23 cellular contexts compared by ENCODE assay signal in genomic region chr7:159086301-159086925, GRCh38. TPM values are rescaled to one million over a fixed set of nuclear protein-coding genes. Genes with fewer than 3 reads are reported as not detected.
DNase-seq lines count a peak whose midpoint lies in the region; ATAC-seq and TF ChIP-seq lines count a peak whose summit lies in the region.
"Had no signal": no experiment of that assay in that cellular context is flagged by ENCODE, and none has a peak within 500 bp of the region (broad histone marks: within the 10 kb centered on the region; RNA-seq: fewer than 3 reads in every experiment).

No MANE protein-coding gene starts in this region.

- intact Hi-C loops in natural killer cell (cut with micrococcal nuclease) (no loop called here), left ventricle myocardium inferior (cut with micrococcal nuclease) (no loop called here), posterior vena cava (cut with DNase I) (loop anchor here in 1 of 2 donors (1.0 kb wide), 1 partner anchor 21 kb away; no protein-coding TSS in a partner anchor)

- H3K27me3 ChIP-seq in left ventricle myocardium inferior (ENCODE audit: low read depth) (no peaks in the 10 kb centered on the region), gastroesophageal sphincter (no peaks in the 10 kb centered on the region)
- H3K27me3 ChIP-seq: BLaER1, thyroid gland had no signal

- in situ Hi-C loops in KBM-7 (cut with MboI; ENCODE audit: low pct_unique_long_range_greater_than_20kb, low sequenced_read_pairs), result no loop called here

- TF ChIP-seq CTCF in natural killer cell (IDR thresholded peaks at IDR 0.05), result no peak
- TF ChIP-seq CTCF in left ventricle myocardium inferior (IDR thresholded peaks at IDR 0.05; ENCODE audit: borderline replicate concordance), result no peak
- TF ChIP-seq CTCF in gastroesophageal sphincter (IDR thresholded peaks at IDR 0.05), result no peak

- H3K27me3 Mint-ChIP-seq in natural killer cell (ENCODE audit: low read depth in 2 of 2), result peaks cover 0 to 11% of the 10 kb centered on the region in 2 donors
- H3K27me3 Mint-ChIP-seq in natural killer cell treated with Interleukin-12 subunit alpha and Interleukin-12 subunit beta and Interleukin-15 and Interleukin-18, amount 100 ng/mL, for 72 hours, result peaks cover 0 to 8% of the 10 kb centered on the region in 2 donors
- H3K27me3 Mint-ChIP-seq: IgD-negative memory B cell; stimulated activated naive CD8-positive, alpha-beta T cell treated with anti-CD3 and anti-CD28 coated beads, Interleukin-15, Interleukin-2, amounts not matched to agents 100 ng/mL and 50 ng/mL, for 24 hours had no signal

- H3K9me3 ChIP-seq in left ventricle myocardium inferior (replicated peaks) (no peaks in the 10 kb centered on the region), gastroesophageal sphincter (no peaks in the 10 kb centered on the region)
- H3K9me3 ChIP-seq: BLaER1, thyroid gland had no signal

- H3K4me3 ChIP-seq in left ventricle myocardium inferior (no peak overlapping the region), gastroesophageal sphincter (no peak overlapping the region)
- H3K4me3 ChIP-seq: BLaER1, thyroid gland had no signal

- no peak overlapping the region for H3K27ac Mint-ChIP-seq in natural killer cell
- H3K27ac Mint-ChIP-seq in natural killer cell treated with Interleukin-12 subunit alpha and Interleukin-12 subunit beta and Interleukin-15 and Interleukin-18, amount 100 ng/mL, for 72 hours, result no peak overlapping the region
- H3K27ac Mint-ChIP-seq: brain; stimulated activated naive CD8-positive, alpha-beta T cell treated with anti-CD3 and anti-CD28 coated beads, Interleukin-15, Interleukin-2, amounts not matched to agents 100 ng/mL and 50 ng/mL, for 24 hours had no signal

- no peaks in the 10 kb centered on the region for H3K9me3 Mint-ChIP-seq in natural killer cell
- no peaks in the 10 kb centered on the region for H3K9me3 Mint-ChIP-seq in natural killer cell treated with Interleukin-12 subunit alpha and Interleukin-12 subunit beta and Interleukin-15 and Interleukin-18, amount 100 ng/mL, for 72 hours
- H3K9me3 Mint-ChIP-seq: stimulated activated naive CD8-positive, alpha-beta T cell treated with anti-CD3 and anti-CD28 coated beads, Interleukin-15, Interleukin-2, amounts not matched to agents 100 ng/mL and 50 ng/mL, for 24 hours had no signal

- 91% methylated on average over 4 of the region's 10 CpGs; no CpG with 5 or more reads in 1 of the 2 donors for WGBS in gastroesophageal sphincter (ENCODE audit: low coverage in 1 of 2), 2 donors

- DNase-seq in natural killer cell (peak; percentile 10), left ventricle myocardium inferior (no peak), posterior vena cava (ENCODE audit: low spot score) (peak; percentile 54), KBM-7 (no peak), NCI-H524 (lab: John Stamatoyannopoulos, UW) (no peak)
- DNase-seq in natural killer cell treated with Interleukin-12 subunit alpha and Interleukin-12 subunit beta and Interleukin-15 and Interleukin-18, amount 100 ng/mL, for 72 hours (ENCODE audit: low spot score), result no peak
- DNase-seq: activated CD4-positive, alpha-beta T cell treated with anti-CD3 and anti-CD28 coated beads, Interleukin-2, amount 50 U/mL, for 48 hours; activated CD4-positive, CD25-positive, alpha-beta regulatory T cell; COR-L47; DMS53; H7; mammary epithelial cell; NCI-H1092; NCI-H1694 treated with DMSO at 0.1 percent for 48 hours; NCI-H2171; NCI-H69; thyroid gland had no signal

- peaks cover 43% of the 10 kb centered on the region for H3K4me1 ChIP-seq in left ventricle myocardium inferior
- H3K4me1 ChIP-seq in gastroesophageal sphincter, result no peaks in the 10 kb centered on the region
- H3K4me1 ChIP-seq: thyroid gland had no signal

- no peaks in the 10 kb centered on the region for H3K36me3 Mint-ChIP-seq in natural killer cell
- H3K36me3 Mint-ChIP-seq in natural killer cell treated with Interleukin-12 subunit alpha and Interleukin-12 subunit beta and Interleukin-15 and Interleukin-18, amount 100 ng/mL, for 72 hours, result no peaks in the 10 kb centered on the region
- H3K36me3 Mint-ChIP-seq: brain, IgD-negative memory B cell had no signal

- H3K4me3 Mint-ChIP-seq in natural killer cell, result no peak overlapping the region
- no peak overlapping the region for H3K4me3 Mint-ChIP-seq in natural killer cell treated with Interleukin-12 subunit alpha and Interleukin-12 subunit beta and Interleukin-15 and Interleukin-18, amount 100 ng/mL, for 72 hours
- H3K4me3 Mint-ChIP-seq: brain; IgD-negative memory B cell; stimulated activated naive CD8-positive, alpha-beta T cell treated with anti-CD3 and anti-CD28 coated beads, Interleukin-15, Interleukin-2, amounts not matched to agents 100 ng/mL and 50 ng/mL, for 24 hours had no signal

- peak overlapping the region; percentile 38 for H3K27ac ChIP-seq in left ventricle myocardium inferior (replicated peaks)
- no peak overlapping the region for H3K27ac ChIP-seq in gastroesophageal sphincter
- H3K27ac ChIP-seq: BLaER1, thyroid gland had no signal

- peaks cover 0 to 12% of the 10 kb centered on the region in 2 donors for H3K4me1 Mint-ChIP-seq in natural killer cell
- no peaks in the 10 kb centered on the region for H3K4me1 Mint-ChIP-seq in natural killer cell treated with Interleukin-12 subunit alpha and Interleukin-12 subunit beta and Interleukin-15 and Interleukin-18, amount 100 ng/mL, for 72 hours (ENCODE audit: low read depth in 2 of 2)
- H3K4me1 Mint-ChIP-seq: brain, IgD-negative memory B cell had no signal

- no peak for ATAC-seq in natural killer cell
- ATAC-seq in natural killer cell treated with Interleukin-12 subunit alpha and Interleukin-12 subunit beta and Interleukin-15 and Interleukin-18, amount 100 ng/mL, for 72 hours, result no peak
- no peak for ATAC-seq in gastroesophageal sphincter

- TF ChIP-seq EP300 in gastroesophageal sphincter (IDR thresholded peaks at IDR 0.05), result no peak

- H3K36me3 ChIP-seq in left ventricle myocardium inferior (no peaks in the 10 kb centered on the region), gastroesophageal sphincter (peaks cover 0 to 9% of the 10 kb centered on the region in 2 donors)
- H3K36me3 ChIP-seq: BLaER1, thyroid gland had no signal

- TF ChIP-seq POLR2A in gastroesophageal sphincter (IDR thresholded peaks at IDR 0.05), result no peak

RNA-seq across cellular contexts. Expression of gene VIPR2, which starts 58.3 kb away (rescaled TPM):
- total RNA-seq in natural killer cell (1 to 10 TPM; 2.2 to 4.9 (median 4.7) TPM), left ventricle myocardium inferior (17.5 TPM), posterior vena cava (1 to 10 TPM; 5.0 to 7.6 TPM), gastroesophageal sphincter (10 to 100 TPM; 13.3 to 52.5 (median 27.4) TPM)
- total RNA-seq in natural killer cell treated with Interleukin-12 subunit alpha and Interleukin-12 subunit beta and Interleukin-15 and Interleukin-18, amount 100 ng/mL, for 72 hours, result under 1 TPM; 0.36 to 0.45 TPM
- total RNA-seq: kidney epithelial cell, mammary epithelial cell had no signal

Comparison
In these comparisons a context has a peak if more than half of its experiments do, and no peak if none do; other contexts are left out.
1. DNase-seq: peak in natural killer cell (single experiment) and posterior vena cava (single experiment); none in natural killer cell treated with Interleukin-12 subunit alpha and Interleukin-12 subunit beta and Interleukin-15 and Interleukin-18, amount 100 ng/mL, for 72 hours (single experiment), left ventricle myocardium inferior (single experiment), KBM-7 (single experiment) and NCI-H524 (0 of 2).